8 cellular contexts compared by ENCODE assay signal in the genomic region with DNA sequence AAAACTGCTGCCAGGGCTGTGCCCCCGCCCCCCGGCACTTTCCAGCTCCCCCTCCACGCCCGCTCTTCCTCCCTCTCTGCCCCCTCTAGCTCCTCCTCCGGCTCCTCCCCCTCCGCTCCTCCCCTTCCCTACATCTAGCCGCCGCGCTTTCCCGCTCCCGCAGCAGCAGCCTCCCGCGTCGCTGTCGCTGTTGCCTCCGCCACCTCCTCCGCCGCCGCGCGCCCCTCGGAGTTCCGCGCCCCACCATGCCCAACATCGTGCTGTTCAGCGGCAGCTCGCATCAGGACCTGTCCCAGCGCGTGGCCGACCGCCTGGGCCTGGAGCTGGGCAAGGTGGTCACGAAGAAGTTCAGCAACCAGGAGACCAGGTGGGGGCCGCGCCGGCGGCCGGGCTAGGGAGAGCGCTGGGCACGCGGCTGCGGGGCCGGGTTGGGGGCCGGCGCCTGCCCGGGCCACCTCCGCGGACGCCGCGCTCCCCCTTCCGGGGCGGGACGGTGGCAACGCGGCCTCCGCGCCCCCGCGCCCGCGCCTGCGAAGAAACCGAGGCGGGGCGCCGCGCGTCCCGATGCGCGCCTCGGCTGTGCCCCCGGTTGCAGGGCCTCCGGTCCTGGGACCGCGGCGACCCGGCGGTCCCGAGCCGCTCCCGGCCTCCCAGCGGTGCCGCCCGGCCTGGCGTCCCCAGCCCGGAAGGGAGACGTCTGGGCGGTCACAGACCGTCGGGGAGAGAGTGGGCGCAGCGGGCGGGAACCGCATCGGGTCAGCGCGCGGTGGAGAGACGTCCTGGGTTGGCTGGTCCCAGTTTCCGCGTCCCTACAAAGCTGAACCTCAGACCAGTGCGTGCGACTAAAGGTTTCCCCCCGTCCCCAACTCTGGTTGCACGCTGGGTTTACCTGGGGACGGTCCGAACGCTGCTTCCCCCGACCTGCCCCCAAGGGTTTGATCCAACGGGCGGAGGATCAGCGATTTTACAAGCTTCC. TPM values are rescaled to one million over a fixed set of nuclear protein-coding genes. Genes with fewer than 3 reads are reported as not detected.
A peak's percentile ranks its signal among the peaks of the same experiment; 100 is the strongest.
DNase-seq lines count a peak whose midpoint lies in the region; ATAC-seq, FAIRE-seq and TF ChIP-seq lines count a peak whose summit lies in the region.

A gene (plus strand): TSS at position 160 of the 976 bp plus-strand sequence. CDS start 86 bp downstream, at position 246.

- peak within 1 kb of the TSS; percentile 77 for H3K4me3 Mint-ChIP-seq in osteocyte (ENCODE audit: unreplicated experiment)

- H3K27me3 ChIP-seq in RWPE2 (ENCODE audit: insufficient read depth, poor library complexity, severe bottlenecking) (no peaks in the 10 kb centered on the region), thoracic aorta (replicated peaks; ENCODE audit: insufficient read depth) (no peaks in the 10 kb centered on the region)

- peak within 1 kb of the TSS; percentile 33 for H3K27ac ChIP-seq in RWPE2 (ENCODE audit: poor library complexity, severe bottlenecking)
- no peak within 1 kb of the TSS for H3K27ac ChIP-seq in thoracic aorta

- TF ChIP-seq CTCF in RWPE2 (IDR thresholded peaks at IDR 0.05; ENCODE audit: poor library complexity, severe bottlenecking) (no peak), osteocyte (IDR thresholded peaks at IDR 0.05) (no peak), thoracic aorta (IDR thresholded peaks at IDR 0.05) (no peak)

- peaks cover 11% of the 10 kb centered on the region for H3K27me3 Mint-ChIP-seq in osteocyte (ENCODE audit: unreplicated experiment)

- H3K36me3 Mint-ChIP-seq in osteocyte (ENCODE audit: unreplicated experiment), result peaks cover 2% of the 10 kb centered on the region

- no peak for FAIRE-seq in HTR-8/SVneo (lab: Jason Lieb, UNC)

- DNase-seq in CD1c-positive myeloid dendritic cell (ENCODE audit: extremely low spot score), result peak; percentile 51
- peak; percentile 43 for DNase-seq in HTR-8/SVneo (ENCODE audit: insufficient read length, low spot score)
- DNase-seq in RWPE2 (ENCODE audit: low spot score), result peak; percentile 47
- peak; percentile 60 for DNase-seq in activated gamma-delta T cell treated with Interleukin-2 at 50 U/mL for 16 hours
- DNase-seq in globus pallidus (ENCODE audit: low spot score), result peak; percentile 60
- DNase-seq in osteocyte (ENCODE audit: extremely low spot score, unreplicated experiment), result no peak
- peak; percentile 3 for DNase-seq in thoracic aorta (ENCODE audit: low spot score)

- H3K9me3 ChIP-seq in RWPE2 (ENCODE audit: severe bottlenecking) (no peaks in the 10 kb centered on the region), thoracic aorta (no peaks in the 10 kb centered on the region)

- ATAC-seq in GM19463 (IDR thresholded peaks at IDR 0.05; ENCODE audit: unreplicated experiment) (peak; percentile 85), RWPE2 (ENCODE audit: low read depth) (peak; percentile 86), thoracic aorta (ENCODE audit: insufficient number of reproducible peaks, low FRiP score, low read depth) (no peak)

- H3K9me3 Mint-ChIP-seq in osteocyte (ENCODE audit: unreplicated experiment), result no peaks in the 10 kb centered on the region

- H3K4me1 ChIP-seq in RWPE2 (ENCODE audit: insufficient read depth, poor library complexity, severe bottlenecking), result no peaks in the 10 kb centered on the region
- no peaks in the 10 kb centered on the region for H3K4me1 ChIP-seq in thoracic aorta (ENCODE audit: control insufficient read depth in 1 of 2, low read depth in 2 of 2)

- H3K4me3 ChIP-seq in RWPE2 (ENCODE audit: severe bottlenecking) (peak within 1 kb of the TSS; percentile 77), thoracic aorta (peak within 1 kb of the TSS; percentile 85)

- peak within 1 kb of the TSS; percentile 38 for H3K27ac Mint-ChIP-seq in osteocyte (ENCODE audit: unreplicated experiment)

- H3K4me1 Mint-ChIP-seq in osteocyte (ENCODE audit: unreplicated experiment), result peaks cover 2% of the 10 kb centered on the region

- H3K36me3 ChIP-seq in RWPE2 (ENCODE audit: low read depth), result no peaks in the 10 kb centered on the region
- H3K36me3 ChIP-seq in thoracic aorta, result no peaks in the 10 kb centered on the region

RNA-seq across cellular contexts. Expression of the gene that starts here (rescaled TPM):
- total RNA-seq in osteocyte (13.2 and 18.5 TPM in 2 replicates), thoracic aorta (10 to 100 TPM; 10.8 to 20.5 TPM)
